Comparison of ENCODE assay signal across 1 cellular context in the genomic region with DNA sequence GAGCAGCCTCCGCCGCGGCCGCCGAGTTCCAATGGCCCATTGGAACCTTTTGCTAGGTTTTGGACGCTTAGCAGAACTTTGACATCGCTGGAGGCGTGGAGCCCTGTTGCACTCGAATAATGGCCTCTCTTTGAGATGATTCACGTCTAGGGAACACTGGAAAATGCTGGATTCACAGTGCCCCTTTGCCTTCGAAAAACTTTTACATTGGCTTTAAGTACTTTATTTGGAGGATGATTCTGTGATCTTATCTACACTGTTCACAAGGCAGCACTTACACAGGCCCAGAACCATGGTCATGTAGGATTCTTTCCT.
TF ChIP-seq lines count a peak whose summit lies in the region.

No MANE protein-coding gene starts in this region.

TF ChIP-seq in GM12878, 131 proteins besides CTCF, POLR2A, EP300 and RAD21 (continued from another document):
- TF ChIP-seq BRCA1 (IDR thresholded peaks at IDR 0.05; ENCODE audit: low read depth, low read length): no peak
- no peak for TF ChIP-seq ZBTB11 (CRISPR knock-in tag; IDR thresholded peaks at IDR 0.05)
- no peak for TF ChIP-seq ZNF207 (IDR thresholded peaks at IDR 0.05; ENCODE audit: borderline replicate concordance)
- TF ChIP-seq NFIC (IDR thresholded peaks at IDR 0.05; ENCODE audit: low read depth, low read length): no peak
- TF ChIP-seq EGR1 (IDR thresholded peaks at IDR 0.05; ENCODE audit: borderline replicate concordance in 1 of 2, low read depth in 2 of 2, low read length in 2 of 2): no peak
- TF ChIP-seq, protein P1, sequence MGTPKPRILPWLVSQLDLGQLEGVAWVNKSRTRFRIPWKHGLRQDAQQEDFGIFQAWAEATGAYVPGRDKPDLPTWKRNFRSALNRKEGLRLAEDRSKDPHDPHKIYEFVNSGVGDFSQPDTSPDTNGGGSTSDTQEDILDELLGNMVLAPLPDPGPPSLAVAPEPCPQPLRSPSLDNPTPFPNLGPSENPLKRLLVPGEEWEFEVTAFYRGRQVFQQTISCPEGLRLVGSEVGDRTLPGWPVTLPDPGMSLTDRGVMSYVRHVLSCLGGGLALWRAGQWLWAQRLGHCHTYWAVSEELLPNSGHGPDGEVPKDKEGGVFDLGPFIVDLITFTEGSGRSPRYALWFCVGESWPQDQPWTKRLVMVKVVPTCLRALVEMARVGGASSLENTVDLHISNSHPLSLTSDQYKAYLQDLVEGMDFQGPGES (IDR thresholded peaks at IDR 0.05): no peak
